Comparison of ENCODE assay signal across 1 cellular context in the genomic region with DNA sequence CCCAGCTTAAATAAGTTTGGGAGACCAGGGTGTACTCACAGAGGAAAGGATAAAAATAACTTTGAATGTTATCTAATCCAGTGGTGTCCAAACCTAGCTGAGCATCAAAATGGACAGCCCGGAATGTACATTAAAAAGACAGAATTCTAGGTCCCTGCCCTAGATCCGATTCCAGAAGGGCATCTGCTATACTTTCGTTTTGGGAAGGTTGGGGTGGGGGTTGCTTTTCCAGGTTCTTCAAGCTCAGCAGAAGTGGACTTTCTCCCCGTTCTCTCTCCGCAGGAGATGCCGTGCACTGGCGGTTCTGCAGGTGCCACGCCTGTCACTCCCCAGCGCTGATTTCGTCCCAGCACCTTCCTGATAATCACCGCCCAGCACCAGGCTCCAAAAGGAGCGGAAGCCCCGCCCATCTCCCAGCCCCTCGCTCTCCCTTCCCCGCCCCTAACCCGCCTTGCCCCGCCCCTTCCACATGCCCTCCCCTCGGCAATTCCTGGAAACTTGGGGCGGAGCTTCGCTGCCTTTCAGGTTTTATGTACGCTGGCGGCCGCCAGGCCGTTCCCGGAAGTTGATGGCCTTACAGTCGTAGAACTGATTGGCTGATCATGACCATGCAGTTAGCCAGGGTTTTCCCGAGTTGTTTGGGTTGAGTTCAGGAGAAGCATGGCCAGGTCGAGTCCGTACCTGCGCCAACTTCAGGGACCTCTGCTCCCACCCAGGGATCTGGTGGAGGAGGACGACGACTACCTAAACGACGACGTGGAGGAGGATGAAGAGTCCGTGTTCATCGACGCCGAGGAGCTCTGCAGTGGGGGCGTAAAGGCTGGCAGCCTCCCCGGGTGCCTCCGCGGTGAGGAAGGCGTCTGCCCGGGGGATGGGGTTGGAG.
TF ChIP-seq lines count a peak whose summit lies in the region.

A gene (plus strand): TSS at position 550 of the 883 bp plus-strand sequence. CDS start 111 bp downstream, at position 661.

TF ChIP-seq in HepG2, 621 proteins besides CTCF, POLR2A, EP300 and RAD21 (continued from another document and continues in another):
- TF ChIP-seq, protein P1, sequence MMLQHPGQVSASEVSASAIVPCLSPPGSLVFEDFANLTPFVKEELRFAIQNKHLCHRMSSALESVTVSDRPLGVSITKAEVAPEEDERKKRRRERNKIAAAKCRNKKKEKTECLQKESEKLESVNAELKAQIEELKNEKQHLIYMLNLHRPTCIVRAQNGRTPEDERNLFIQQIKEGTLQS (CRISPR knock-in tag; IDR thresholded peaks at IDR 0.05): no peak
- TF ChIP-seq, protein P2, sequence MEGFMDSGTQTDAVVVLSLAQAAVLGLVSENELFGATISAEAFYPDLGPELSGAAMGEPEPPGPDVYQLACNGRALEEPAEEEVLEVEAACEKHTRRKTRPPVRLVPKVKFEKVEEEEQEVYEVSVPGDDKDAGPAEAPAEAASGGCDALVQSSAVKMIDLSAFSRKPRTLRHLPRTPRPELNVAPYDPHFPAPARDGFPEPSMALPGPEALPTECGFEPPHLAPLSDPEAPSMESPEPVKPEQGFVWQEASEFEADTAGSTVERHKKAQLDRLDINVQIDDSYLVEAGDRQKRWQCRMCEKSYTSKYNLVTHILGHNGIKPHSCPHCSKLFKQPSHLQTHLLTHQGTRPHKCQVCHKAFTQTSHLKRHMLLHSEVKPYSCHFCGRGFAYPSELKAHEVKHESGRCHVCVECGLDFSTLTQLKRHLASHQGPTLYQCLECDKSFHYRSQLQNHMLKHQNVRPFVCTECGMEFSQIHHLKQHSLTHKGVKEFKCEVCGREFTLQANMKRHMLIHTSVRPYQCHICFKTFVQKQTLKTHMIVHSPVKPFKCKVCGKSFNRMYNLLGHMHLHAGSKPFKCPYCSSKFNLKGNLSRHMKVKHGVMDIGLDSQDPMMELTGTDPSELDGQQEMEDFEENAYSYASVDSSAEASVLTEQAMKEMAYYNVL (CRISPR knock-in tag; IDR thresholded peaks at IDR 0.05; ENCODE audit: borderline replicate concordance): peak; percentile 31; the same call in 1 of the 2 replicates
- TF ChIP-seq, protein P3, sequence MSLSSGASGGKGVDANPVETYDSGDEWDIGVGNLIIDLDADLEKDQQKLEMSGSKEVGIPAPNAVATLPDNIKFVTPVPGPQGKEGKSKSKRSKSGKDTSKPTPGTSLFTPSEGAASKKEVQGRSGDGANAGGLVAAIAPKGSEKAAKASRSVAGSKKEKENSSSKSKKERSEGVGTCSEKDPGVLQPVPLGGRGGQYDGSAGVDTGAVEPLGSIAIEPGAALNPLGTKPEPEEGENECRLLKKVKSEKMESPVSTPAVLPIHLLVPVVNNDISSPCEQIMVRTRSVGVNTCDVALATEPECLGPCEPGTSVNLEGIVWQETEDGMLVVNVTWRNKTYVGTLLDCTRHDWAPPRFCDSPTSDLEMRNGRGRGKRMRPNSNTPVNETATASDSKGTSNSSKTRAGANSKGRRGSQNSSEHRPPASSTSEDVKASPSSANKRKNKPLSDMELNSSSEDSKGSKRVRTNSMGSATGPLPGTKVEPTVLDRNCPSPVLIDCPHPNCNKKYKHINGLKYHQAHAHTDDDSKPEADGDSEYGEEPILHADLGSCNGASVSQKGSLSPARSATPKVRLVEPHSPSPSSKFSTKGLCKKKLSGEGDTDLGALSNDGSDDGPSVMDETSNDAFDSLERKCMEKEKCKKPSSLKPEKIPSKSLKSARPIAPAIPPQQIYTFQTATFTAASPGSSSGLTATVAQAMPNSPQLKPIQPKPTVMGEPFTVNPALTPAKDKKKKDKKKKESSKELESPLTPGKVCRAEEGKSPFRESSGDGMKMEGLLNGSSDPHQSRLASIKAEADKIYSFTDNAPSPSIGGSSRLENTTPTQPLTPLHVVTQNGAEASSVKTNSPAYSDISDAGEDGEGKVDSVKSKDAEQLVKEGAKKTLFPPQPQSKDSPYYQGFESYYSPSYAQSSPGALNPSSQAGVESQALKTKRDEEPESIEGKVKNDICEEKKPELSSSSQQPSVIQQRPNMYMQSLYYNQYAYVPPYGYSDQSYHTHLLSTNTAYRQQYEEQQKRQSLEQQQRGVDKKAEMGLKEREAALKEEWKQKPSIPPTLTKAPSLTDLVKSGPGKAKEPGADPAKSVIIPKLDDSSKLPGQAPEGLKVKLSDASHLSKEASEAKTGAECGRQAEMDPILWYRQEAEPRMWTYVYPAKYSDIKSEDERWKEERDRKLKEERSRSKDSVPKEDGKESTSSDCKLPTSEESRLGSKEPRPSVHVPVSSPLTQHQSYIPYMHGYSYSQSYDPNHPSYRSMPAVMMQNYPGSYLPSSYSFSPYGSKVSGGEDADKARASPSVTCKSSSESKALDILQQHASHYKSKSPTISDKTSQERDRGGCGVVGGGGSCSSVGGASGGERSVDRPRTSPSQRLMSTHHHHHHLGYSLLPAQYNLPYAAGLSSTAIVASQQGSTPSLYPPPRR (CRISPR knock-in tag; IDR thresholded peaks at IDR 0.05; ENCODE audit: borderline replicate concordance): 0 out of 2 replicates have a peak, but pooled peaks have one; percentile 38
- peak; percentile 81 for TF ChIP-seq KMT2A (CRISPR knock-in tag; IDR thresholded peaks at IDR 0.05)
- TF ChIP-seq ZNF724P (CRISPR knock-in tag; IDR thresholded peaks at IDR 0.05; ENCODE audit: borderline replicate concordance): no peak
- TF ChIP-seq PAWR (CRISPR knock-in tag; IDR thresholded peaks at IDR 0.05; ENCODE audit: borderline replicate concordance): no peak
- peak; percentile 62; the same call in 1 of the 2 replicates for TF ChIP-seq ZNF160 (CRISPR knock-in tag; IDR thresholded peaks at IDR 0.05)
- no peak for TF ChIP-seq TCF7 (IDR thresholded peaks at IDR 0.05; ENCODE audit: low read depth)
- TF ChIP-seq KDM6A (CRISPR knock-in tag; IDR thresholded peaks at IDR 0.05; ENCODE audit: low read depth): no peak
- TF ChIP-seq FLYWCH1 (CRISPR knock-in tag; IDR thresholded peaks at IDR 0.05): no peak
- TF ChIP-seq, protein P4, sequence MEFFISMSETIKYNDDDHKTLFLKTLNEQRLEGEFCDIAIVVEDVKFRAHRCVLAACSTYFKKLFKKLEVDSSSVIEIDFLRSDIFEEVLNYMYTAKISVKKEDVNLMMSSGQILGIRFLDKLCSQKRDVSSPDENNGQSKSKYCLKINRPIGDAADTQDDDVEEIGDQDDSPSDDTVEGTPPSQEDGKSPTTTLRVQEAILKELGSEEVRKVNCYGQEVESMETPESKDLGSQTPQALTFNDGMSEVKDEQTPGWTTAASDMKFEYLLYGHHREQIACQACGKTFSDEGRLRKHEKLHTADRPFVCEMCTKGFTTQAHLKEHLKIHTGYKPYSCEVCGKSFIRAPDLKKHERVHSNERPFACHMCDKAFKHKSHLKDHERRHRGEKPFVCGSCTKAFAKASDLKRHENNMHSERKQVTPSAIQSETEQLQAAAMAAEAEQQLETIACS (CRISPR knock-in tag; IDR thresholded peaks at IDR 0.05): no peak
- no peak for TF ChIP-seq NFE2L1 (CRISPR knock-in tag; IDR thresholded peaks at IDR 0.05; ENCODE audit: borderline replicate concordance)
- TF ChIP-seq NR3C1 (CRISPR knock-in tag; IDR thresholded peaks at IDR 0.05): no peak
- TF ChIP-seq, protein P5, sequence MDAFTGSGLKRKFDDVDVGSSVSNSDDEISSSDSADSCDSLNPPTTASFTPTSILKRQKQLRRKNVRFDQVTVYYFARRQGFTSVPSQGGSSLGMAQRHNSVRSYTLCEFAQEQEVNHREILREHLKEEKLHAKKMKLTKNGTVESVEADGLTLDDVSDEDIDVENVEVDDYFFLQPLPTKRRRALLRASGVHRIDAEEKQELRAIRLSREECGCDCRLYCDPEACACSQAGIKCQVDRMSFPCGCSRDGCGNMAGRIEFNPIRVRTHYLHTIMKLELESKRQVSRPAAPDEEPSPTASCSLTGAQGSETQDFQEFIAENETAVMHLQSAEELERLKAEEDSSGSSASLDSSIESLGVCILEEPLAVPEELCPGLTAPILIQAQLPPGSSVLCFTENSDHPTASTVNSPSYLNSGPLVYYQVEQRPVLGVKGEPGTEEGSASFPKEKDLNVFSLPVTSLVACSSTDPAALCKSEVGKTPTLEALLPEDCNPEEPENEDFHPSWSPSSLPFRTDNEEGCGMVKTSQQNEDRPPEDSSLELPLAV (CRISPR knock-in tag; conservative IDR thresholded peaks at IDR 0.05; ENCODE audit: low read depth): no peak
- TF ChIP-seq, protein P6, sequence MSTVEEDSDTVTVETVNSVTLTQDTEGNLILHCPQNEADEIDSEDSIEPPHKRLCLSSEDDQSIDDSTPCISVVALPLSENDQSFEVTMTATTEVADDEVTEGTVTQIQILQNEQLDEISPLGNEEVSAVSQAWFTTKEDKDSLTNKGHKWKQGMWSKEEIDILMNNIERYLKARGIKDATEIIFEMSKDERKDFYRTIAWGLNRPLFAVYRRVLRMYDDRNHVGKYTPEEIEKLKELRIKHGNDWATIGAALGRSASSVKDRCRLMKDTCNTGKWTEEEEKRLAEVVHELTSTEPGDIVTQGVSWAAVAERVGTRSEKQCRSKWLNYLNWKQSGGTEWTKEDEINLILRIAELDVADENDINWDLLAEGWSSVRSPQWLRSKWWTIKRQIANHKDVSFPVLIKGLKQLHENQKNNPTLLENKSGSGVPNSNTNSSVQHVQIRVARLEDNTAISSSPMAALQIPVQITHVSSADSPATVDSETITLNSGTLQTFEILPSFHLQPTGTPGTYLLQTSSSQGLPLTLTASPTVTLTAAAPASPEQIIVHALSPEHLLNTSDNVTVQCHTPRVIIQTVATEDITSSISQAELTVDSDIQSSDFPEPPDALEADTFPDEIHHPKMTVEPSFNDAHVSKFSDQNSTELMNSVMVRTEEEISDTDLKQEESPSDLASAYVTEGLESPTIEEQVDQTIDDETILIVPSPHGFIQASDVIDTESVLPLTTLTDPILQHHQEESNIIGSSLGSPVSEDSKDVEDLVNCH (CRISPR knock-in tag; IDR thresholded peaks at IDR 0.05): no peak
- no peak for TF ChIP-seq SRSF1 (optimal IDR thresholded peaks at IDR 0.05; ENCODE audit: low read depth, low read length)
- TF ChIP-seq, protein P7, sequence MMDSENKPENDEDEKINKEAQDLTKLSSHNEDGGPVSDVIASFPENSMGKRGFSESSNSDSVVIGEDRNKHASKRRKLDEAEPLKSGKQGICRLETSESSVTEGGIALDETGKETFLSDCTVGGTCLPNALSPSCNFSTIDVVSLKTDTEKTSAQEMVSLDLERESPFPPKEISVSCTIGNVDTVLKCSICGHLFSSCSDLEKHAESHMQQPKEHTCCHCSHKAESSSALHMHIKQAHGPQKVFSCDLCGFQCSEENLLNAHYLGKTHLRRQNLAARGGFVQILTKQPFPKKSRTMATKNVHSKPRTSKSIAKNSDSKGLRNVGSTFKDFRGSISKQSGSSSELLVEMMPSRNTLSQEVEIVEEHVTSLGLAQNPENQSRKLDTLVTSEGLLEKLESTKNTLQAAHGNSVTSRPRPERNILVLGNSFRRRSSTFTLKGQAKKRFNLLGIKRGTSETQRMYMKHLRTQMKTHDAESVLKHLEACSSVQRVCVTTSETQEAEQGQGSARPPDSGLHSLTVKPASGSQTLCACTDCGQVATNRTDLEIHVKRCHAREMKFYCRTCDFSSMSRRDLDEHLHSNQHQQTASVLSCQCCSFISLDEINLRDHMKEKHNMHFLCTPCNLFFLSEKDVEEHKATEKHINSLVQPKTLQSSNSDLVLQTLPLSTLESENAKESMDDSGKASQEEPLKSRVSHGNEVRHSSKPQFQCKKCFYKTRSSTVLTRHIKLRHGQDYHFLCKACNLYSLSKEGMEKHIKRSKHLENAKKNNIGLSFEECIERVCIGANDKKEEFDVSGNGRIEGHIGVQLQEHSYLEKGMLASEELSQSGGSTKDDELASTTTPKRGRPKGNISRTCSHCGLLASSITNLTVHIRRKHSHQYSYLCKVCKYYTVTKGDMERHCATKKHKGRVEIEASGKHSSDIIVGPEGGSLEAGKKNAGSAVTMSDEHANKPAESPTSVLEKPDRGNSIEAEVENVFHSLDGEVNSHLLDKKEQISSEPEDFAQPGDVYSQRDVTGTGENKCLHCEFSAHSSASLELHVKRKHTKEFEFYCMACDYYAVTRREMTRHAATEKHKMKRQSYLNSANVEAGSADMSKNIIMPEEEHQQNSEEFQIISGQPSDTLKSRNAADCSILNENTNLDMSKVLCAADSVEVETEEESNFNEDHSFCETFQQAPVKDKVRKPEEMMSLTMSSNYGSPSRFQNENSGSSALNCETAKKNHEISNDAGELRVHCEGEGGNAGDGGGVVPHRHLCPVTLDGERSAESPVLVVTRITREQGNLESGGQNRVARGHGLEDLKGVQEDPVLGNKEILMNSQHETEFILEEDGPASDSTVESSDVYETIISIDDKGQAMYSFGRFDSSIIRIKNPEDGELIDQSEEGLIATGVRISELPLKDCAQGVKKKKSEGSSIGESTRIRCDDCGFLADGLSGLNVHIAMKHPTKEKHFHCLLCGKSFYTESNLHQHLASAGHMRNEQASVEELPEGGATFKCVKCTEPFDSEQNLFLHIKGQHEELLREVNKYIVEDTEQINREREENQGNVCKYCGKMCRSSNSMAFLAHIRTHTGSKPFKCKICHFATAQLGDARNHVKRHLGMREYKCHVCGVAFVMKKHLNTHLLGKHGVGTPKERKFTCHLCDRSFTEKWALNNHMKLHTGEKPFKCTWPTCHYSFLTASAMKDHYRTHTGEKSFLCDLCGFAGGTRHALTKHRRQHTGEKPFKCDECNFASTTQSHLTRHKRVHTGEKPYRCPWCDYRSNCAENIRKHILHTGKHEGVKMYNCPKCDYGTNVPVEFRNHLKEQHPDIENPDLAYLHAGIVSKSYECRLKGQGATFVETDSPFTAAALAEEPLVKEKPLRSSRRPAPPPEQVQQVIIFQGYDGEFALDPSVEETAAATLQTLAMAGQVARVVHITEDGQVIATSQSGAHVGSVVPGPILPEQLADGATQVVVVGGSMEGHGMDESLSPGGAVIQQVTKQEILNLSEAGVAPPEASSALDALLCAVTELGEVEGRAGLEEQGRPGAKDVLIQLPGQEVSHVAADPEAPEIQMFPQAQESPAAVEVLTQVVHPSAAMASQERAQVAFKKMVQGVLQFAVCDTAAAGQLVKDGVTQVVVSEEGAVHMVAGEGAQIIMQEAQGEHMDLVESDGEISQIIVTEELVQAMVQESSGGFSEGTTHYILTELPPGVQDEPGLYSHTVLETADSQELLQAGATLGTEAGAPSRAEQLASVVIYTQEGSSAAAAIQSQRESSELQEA (CRISPR knock-in tag; IDR thresholded peaks at IDR 0.05; ENCODE audit: not compliant biosample characterization): no peak
- TF ChIP-seq, protein P8, sequence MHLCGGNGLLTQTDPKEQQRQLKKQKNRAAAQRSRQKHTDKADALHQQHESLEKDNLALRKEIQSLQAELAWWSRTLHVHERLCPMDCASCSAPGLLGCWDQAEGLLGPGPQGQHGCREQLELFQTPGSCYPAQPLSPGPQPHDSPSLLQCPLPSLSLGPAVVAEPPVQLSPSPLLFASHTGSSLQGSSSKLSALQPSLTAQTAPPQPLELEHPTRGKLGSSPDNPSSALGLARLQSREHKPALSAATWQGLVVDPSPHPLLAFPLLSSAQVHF (CRISPR knock-in tag; IDR thresholded peaks at IDR 0.05): 0 out of 2 replicates have a peak, but pooled peaks have one; percentile 53
- no peak for TF ChIP-seq CCAR2 (optimal IDR thresholded peaks at IDR 0.05; ENCODE audit: low read depth, low read length)
- TF ChIP-seq, protein P9, sequence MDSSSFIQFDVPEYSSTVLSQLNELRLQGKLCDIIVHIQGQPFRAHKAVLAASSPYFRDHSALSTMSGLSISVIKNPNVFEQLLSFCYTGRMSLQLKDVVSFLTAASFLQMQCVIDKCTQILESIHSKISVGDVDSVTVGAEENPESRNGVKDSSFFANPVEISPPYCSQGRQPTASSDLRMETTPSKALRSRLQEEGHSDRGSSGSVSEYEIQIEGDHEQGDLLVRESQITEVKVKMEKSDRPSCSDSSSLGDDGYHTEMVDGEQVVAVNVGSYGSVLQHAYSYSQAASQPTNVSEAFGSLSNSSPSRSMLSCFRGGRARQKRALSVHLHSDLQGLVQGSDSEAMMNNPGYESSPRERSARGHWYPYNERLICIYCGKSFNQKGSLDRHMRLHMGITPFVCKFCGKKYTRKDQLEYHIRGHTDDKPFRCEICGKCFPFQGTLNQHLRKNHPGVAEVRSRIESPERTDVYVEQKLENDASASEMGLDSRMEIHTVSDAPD (CRISPR knock-in tag; IDR thresholded peaks at IDR 0.05): no peak
- no peak for TF ChIP-seq REXO4 (CRISPR knock-in tag; IDR thresholded peaks at IDR 0.05; ENCODE audit: borderline replicate concordance)
- no peak for TF ChIP-seq SMARCE1 (IDR thresholded peaks at IDR 0.05; ENCODE audit: borderline replicate concordance)
- no peak for TF ChIP-seq AGO2 (optimal IDR thresholded peaks at IDR 0.05; ENCODE audit: low read depth, low read length)
